25 cellular contexts compared by ENCODE assay signal in the genomic region with DNA sequence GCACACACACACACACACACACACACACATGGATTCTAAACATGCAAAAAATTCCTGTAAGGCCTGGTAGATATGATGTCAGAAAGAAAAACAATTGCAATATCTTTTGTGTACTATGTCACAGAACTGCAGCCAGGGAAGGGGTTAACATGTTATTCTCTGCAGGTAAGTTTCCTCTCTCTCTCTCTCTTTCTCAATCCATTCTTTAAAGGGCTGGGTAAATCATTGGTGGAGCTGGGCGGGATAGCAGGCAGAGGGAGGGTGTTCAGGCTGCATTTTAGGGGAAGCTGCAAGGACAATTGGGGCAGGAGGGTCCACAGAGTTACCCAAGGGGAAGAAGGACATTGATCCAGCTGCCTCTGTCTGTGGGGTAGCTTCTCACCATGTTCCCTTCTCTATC.
A peak's percentile ranks its signal among the peaks of the same experiment; 100 is the strongest.
DNase-seq lines count a peak whose midpoint lies in the region; ATAC-seq, FAIRE-seq and TF ChIP-seq lines count a peak whose summit lies in the region.
"Had no signal": no experiment of that assay in that cellular context is flagged by ENCODE, and none has a peak within 500 bp of the region (broad histone marks: within the 10 kb centered on the region; RNA-seq: fewer than 3 reads in every experiment).

No MANE protein-coding gene starts in this region.

- TF ChIP-seq CTCF in IMR-90 (conservative IDR thresholded peaks at IDR 0.05; ENCODE audit: low read depth, low read length) (no peak), H1 (IDR thresholded peaks at IDR 0.05; ENCODE audit: control extremely low read depth in 1 of 3, insufficient read depth in 1 of 3, low read depth in 1 of 3, low read length in 3 of 3) (no peak), nephron (IDR thresholded peaks at IDR 0.05; ENCODE audit: unreplicated experiment in 3 of 3) (no peak), chondrocyte (IDR thresholded peaks at IDR 0.05) (no peak), breast epithelium (IDR thresholded peaks at IDR 0.05) (no peak)

- H2BK120ac ChIP-seq in IMR-90 (ENCODE audit: low read depth, low read length) (peak overlapping the region; percentile 26; the same call in 1 of the 2 replicates), H1 (replicated peaks; ENCODE audit: low read depth, low read length) (no peak overlapping the region)

- H3K36me3 ChIP-seq in IMR-90 (ENCODE audit: control insufficient read depth, insufficient read depth, low read length): no peaks in the 10 kb centered on the region
- no peaks in the 10 kb centered on the region for H3K36me3 ChIP-seq in H1 (ENCODE audit: control insufficient read depth in 2 of 4, insufficient read depth in 4 of 4, low read length in 3 of 4)
- H3K36me3 ChIP-seq in breast epithelium: no peaks in the 10 kb centered on the region

- no peaks in the 10 kb centered on the region for H3K9me3 Mint-ChIP-seq in nephron
- no peaks in the 10 kb centered on the region for H3K9me3 Mint-ChIP-seq in chondrocyte (ENCODE audit: low read depth)
- H3K9me3 Mint-ChIP-seq: CD8-positive, alpha-beta T cell had no signal

- H3K27me3 Mint-ChIP-seq in nephron (ENCODE audit: low read depth): peaks cover 3% of the 10 kb centered on the region
- no peaks in the 10 kb centered on the region for H3K27me3 Mint-ChIP-seq in chondrocyte (ENCODE audit: low read depth)

- H3K23ac ChIP-seq in IMR-90 (ENCODE audit: low read depth, low read length) (no peak overlapping the region), H1 (ENCODE audit: insufficient read length) (no peak overlapping the region)

- no peak overlapping the region for H3K4me3 Mint-ChIP-seq in nephron
- H3K4me3 Mint-ChIP-seq in chondrocyte (ENCODE audit: unreplicated experiment): no peak overlapping the region
- H3K4me3 Mint-ChIP-seq: CD8-positive, alpha-beta T cell had no signal

- H2AFZ ChIP-seq in IMR-90 (replicated peaks; ENCODE audit: low read length, poor library complexity) (no peak overlapping the region), H1 (ENCODE audit: low read length) (no peak overlapping the region)

- no peak overlapping the region for H3K4me3 ChIP-seq in IMR-90 (ENCODE audit: insufficient read depth, low read depth, low read length)
- no peak overlapping the region for H3K4me3 ChIP-seq in H1 (ENCODE audit: extremely low read depth in 1 of 4, insufficient read depth in 2 of 4, low read depth in 3 of 4, low read length in 4 of 4)
- H3K4me3 ChIP-seq in breast epithelium: no peak overlapping the region

- H3K9me1 ChIP-seq in IMR-90 (ENCODE audit: insufficient read depth, low read length): peaks cover 5% of the 10 kb centered on the region; the same call in 1 of the 2 replicates

- H2AK5ac ChIP-seq in IMR-90 (ENCODE audit: low read depth, low read length) (peak overlapping the region; percentile 27; the same call in 1 of the 2 replicates), H1 (ENCODE audit: low read depth, low read length) (no peak overlapping the region)

- no peak for TF ChIP-seq POLR2A in IMR-90 (IDR thresholded peaks at IDR 0.05; ENCODE audit: low read depth, low read length)
- TF ChIP-seq POLR2A in H1 (IDR thresholded peaks at IDR 0.05; ENCODE audit: control extremely low read depth in 1 of 2, low read depth in 2 of 2, low read length in 2 of 2): no peak
- no peak for TF ChIP-seq POLR2A in breast epithelium (IDR thresholded peaks at IDR 0.05)

- TF ChIP-seq RAD21 in IMR-90 (IDR thresholded peaks at IDR 0.05; ENCODE audit: low read length) (no peak), H1 (IDR thresholded peaks at IDR 0.05 in 1 of 2, conservative IDR thresholded peaks at IDR 0.05 in 1 of 2; ENCODE audit: low read depth in 2 of 2, low read length in 2 of 2) (no peak)

- H4K91ac ChIP-seq in IMR-90 (ENCODE audit: insufficient read depth, low read depth, low read length) (no peak overlapping the region), H1 (replicated peaks; ENCODE audit: insufficient read length, low read length) (no peak overlapping the region)

- H3K56ac ChIP-seq in IMR-90 (ENCODE audit: extremely low read depth, insufficient read depth, low read length): no peak overlapping the region
- no peak overlapping the region for H3K56ac ChIP-seq in H1 (replicated peaks; ENCODE audit: insufficient read length, low read depth, low read length)

- no peak overlapping the region for H2AK9ac ChIP-seq in IMR-90 (replicated peaks; ENCODE audit: low read depth, low read length, poor library complexity)

- in situ Hi-C loops in Caki2 (cut with HindIII; ENCODE audit: low pct_unique_long_range_greater_than_20kb, low sequenced_read_pairs) (no loop called here), IMR-90 (cut with MboI; ENCODE audit: low sequenced_read_pairs) (no loop called here)

- H3K27ac Mint-ChIP-seq in nephron (peak overlapping the region in 2 of 3 experiments; percentile 8 to 39), chondrocyte (ENCODE audit: unreplicated experiment) (no peak overlapping the region)
- H3K27ac Mint-ChIP-seq: CD8-positive, alpha-beta T cell had no signal

- H3K27ac ChIP-seq in IMR-90 (ENCODE audit: insufficient read depth, low read length) (no peak overlapping the region), H1 (ENCODE audit: low read depth, low read length) (no peak overlapping the region), breast epithelium (no peak overlapping the region)
- H3K27ac ChIP-seq: RWPE1 had no signal

- H2BK20ac ChIP-seq in IMR-90 (ENCODE audit: low read depth, low read length) (peak overlapping the region; percentile 77; the same call in 1 of the 2 replicates), H1 (ENCODE audit: low read length) (no peak overlapping the region)

- H4K8ac ChIP-seq in IMR-90 (ENCODE audit: low read depth in 2 of 2, low read length in 2 of 2): peak overlapping the region in 1 of 2 experiments; percentile 58; a peak in 1 of 4 replicates
- no peak overlapping the region for H4K8ac ChIP-seq in H1 (ENCODE audit: extremely low read depth, insufficient read depth, low read length)

- H3K9ac ChIP-seq in IMR-90 (ENCODE audit: low read depth, low read length): no peak overlapping the region
- no peak overlapping the region; a peak in 1 of 7 replicates for H3K9ac ChIP-seq in H1 (replicated peaks in 1 of 4; ENCODE audit: extremely low read depth in 1 of 4, low read depth in 3 of 4, low read length in 3 of 4)

- H3K4me1 Mint-ChIP-seq in nephron (peaks cover 41% of the 10 kb centered on the region), chondrocyte (ENCODE audit: low read depth) (peaks cover 20% of the 10 kb centered on the region)

- FAIRE-seq in H1 (lab: Jason Lieb, UNC): no peak
- FAIRE-seq: GM12891 had no signal

- H3K36me3 Mint-ChIP-seq in nephron (ENCODE audit: low read depth): no peaks in the 10 kb centered on the region
- no peaks in the 10 kb centered on the region for H3K36me3 Mint-ChIP-seq in chondrocyte (ENCODE audit: low read depth)
- H3K36me3 Mint-ChIP-seq: CD8-positive, alpha-beta T cell had no signal

- ATAC-seq in IMR-90 (ENCODE audit: low read depth): no peak
- ATAC-seq: CD8-positive, alpha-beta T cell; HCT116 had no signal

- H3K23me2 ChIP-seq in H1 (ENCODE audit: low read depth, low read length): no peaks in the 10 kb centered on the region; the same call in 1 of the 2 replicates

- H3K27me3 ChIP-seq in IMR-90 (ENCODE audit: control insufficient read depth, insufficient read depth, low read length) (no peaks in the 10 kb centered on the region), H1 (replicated peaks in 1 of 4; ENCODE audit: control insufficient read depth in 3 of 4, extremely low read depth in 1 of 4, insufficient read depth in 3 of 4, low read length in 3 of 4) (no peaks in the 10 kb centered on the region), breast epithelium (no peaks in the 10 kb centered on the region)

- CTCF ChIA-PET in IMR-90 (lab: Yijun Ruan, JAX): no interaction called here
- CTCF ChIA-PET in H1 (lab: Charles Lee; ENCODE audit: partially characterized antibody): interaction anchor here (0.9 to 1.4 kb wide), 3 partner anchors 14 to 57 kb away, joined by 3 read pairs; no protein-coding TSS in a partner anchor

- H4K5ac ChIP-seq in IMR-90 (ENCODE audit: low read depth, low read length) (no peak overlapping the region), H1 (ENCODE audit: insufficient read length, low read depth, low read length) (no peak overlapping the region)

- H3K4me1 ChIP-seq in IMR-90 (ENCODE audit: control insufficient read depth, insufficient read depth, low read length): peaks cover 8% of the 10 kb centered on the region
- H3K4me1 ChIP-seq in H1 (replicated peaks in 1 of 4; ENCODE audit: control insufficient read depth in 3 of 4, insufficient read depth in 4 of 4, low read length in 3 of 4): peaks cover 0 to 3% (median 1%) of the 10 kb centered on the region in 4 experiments; a peak in 3 of 7 replicates
- no peaks in the 10 kb centered on the region for H3K4me1 ChIP-seq in breast epithelium

- BruUV-seq in IMR-90 (replicated peaks; lab: Mats Ljungman, UMichigan): no TSS peak

- H3K9me3 ChIP-seq in IMR-90 (ENCODE audit: control insufficient read depth, insufficient read depth, low read length) (no peaks in the 10 kb centered on the region), H1 (ENCODE audit: insufficient read depth in 2 of 2, low read depth in 1 of 2, low read length in 1 of 2) (no peaks in the 10 kb centered on the region), breast epithelium (no peaks in the 10 kb centered on the region)
- H3K9me3 ChIP-seq: Caco-2 had no signal

- peak overlapping the region; percentile 72 for H3K4ac ChIP-seq in IMR-90 (ENCODE audit: low read depth, low read length)
- H3K4ac ChIP-seq in H1 (replicated peaks; ENCODE audit: insufficient read length, low read depth, low read length): no peak overlapping the region

- no peaks in the 10 kb centered on the region for H3K79me2 ChIP-seq in H1 (ENCODE audit: control insufficient read depth in 1 of 2, insufficient read depth in 2 of 2, low read length in 2 of 2)

- peak overlapping the region; percentile 48; the same call in 1 of the 2 replicates for H3K18ac ChIP-seq in IMR-90 (ENCODE audit: low read depth, low read length)
- no peak overlapping the region for H3K18ac ChIP-seq in H1 (ENCODE audit: extremely low read depth, low read length)

- no CpG with 5 or more reads among the region's 1 CpG for WGBS in IMR-90 (ENCODE audit: extremely low coverage in 2 of 2, insufficient read length in 1 of 2), 2 experiments
- WGBS in H1 (ENCODE audit: extremely low coverage in 1 of 2, insufficient coverage in 1 of 2, insufficient read length in 1 of 2, insufficient replicate concordance in 2 of 2, low coverage in 1 of 2, low lambda C conversion rate in 2 of 2, missing lambda C conversion rate in 1 of 2), 2 experiments: 38% methylated on average over 1 of the region's 1 CpG; no CpG with 5 or more reads in 1 of the 2 experiments

- dilution Hi-C loops in IMR-90 (cut with HindIII; ENCODE audit: low sequenced_read_pairs, unreplicated experiment): no loop called here

- no peak overlapping the region for H2BK5ac ChIP-seq in IMR-90 (ENCODE audit: low read depth, low read length, poor library complexity, severe bottlenecking)
- H2BK5ac ChIP-seq in H1 (ENCODE audit: low read depth, low read length): no peak overlapping the region

- no peaks in the 10 kb centered on the region for H3K79me1 ChIP-seq in IMR-90 (ENCODE audit: low read depth in 1 of 2, low read length in 2 of 2)
- no peaks in the 10 kb centered on the region for H3K79me1 ChIP-seq in H1 (ENCODE audit: low read depth, low read length)

- H2BK12ac ChIP-seq in H1 (ENCODE audit: low read depth, low read length): no peak overlapping the region

- TF ChIP-seq EP300 in H1 (IDR thresholded peaks at IDR 0.05; ENCODE audit: borderline replicate concordance in 1 of 2, low read depth in 2 of 2, low read length in 2 of 2): no peak

- H4K20me1 ChIP-seq in IMR-90 (ENCODE audit: insufficient read depth, low read length) (no peaks in the 10 kb centered on the region), H1 (replicated peaks in 1 of 2; ENCODE audit: control insufficient read depth in 1 of 2, insufficient read depth in 2 of 2, low read length in 2 of 2) (no peaks in the 10 kb centered on the region)

- DNase-seq in Caki2 (ENCODE audit: low read depth) (peak; percentile 16), IMR-90 (no peak), H1 (ENCODE audit: low read depth in 1 of 2, low spot score in 2 of 2) (no peak), chondrocyte (ENCODE audit: low spot score) (no peak), breast epithelium (ENCODE audit: low spot score in 2 of 2) (no peak), hypothalamus (lab: John Stamatoyannopoulos, UW) (no peak), hippocampal formation (lab: John Stamatoyannopoulos, UW) (no peak)
- DNase-seq: C1 segment of cervical spinal cord; Caco-2; CD8-positive, alpha-beta T cell; DMS 273 treated with DMSO at 0.1 percent for 48 hours; DMS79; GF-D8; NCI-H1092 treated with DMSO at 0.1 percent for 48 hours; NCI-H1436 treated with DMSO at 0.1 percent for 48 hours; NCI-H187 treated with DMSO at 0.1 percent for 48 hours; NCI-H2107; NCI-H524 treated with DMSO at 0.1 percent for 48 hours; NCI-H82; SHP77; T-helper 1 cell had no signal

- H3K4me2 ChIP-seq in IMR-90 (ENCODE audit: low read depth, low read length) (no peak overlapping the region), H1 (ENCODE audit: insufficient read depth in 1 of 2, low read depth in 2 of 2, low read length in 2 of 2) (no peak overlapping the region)

- POLR2A ChIA-PET in IMR-90 (lab: Charles Lee; ENCODE audit: unreplicated experiment): no interaction called here
- POLR2A ChIA-PET in H1 (lab: Charles Lee; ENCODE audit: partially characterized antibody): no interaction called here

- no peak overlapping the region; the same call in 1 of the 2 replicates for H3K14ac ChIP-seq in IMR-90 (replicated peaks; ENCODE audit: low read depth, low read length)
- H3K14ac ChIP-seq in H1 (ENCODE audit: insufficient read length): no peak overlapping the region

- H2BK15ac ChIP-seq in IMR-90 (ENCODE audit: low read depth, low read length) (peak overlapping the region; percentile 83; the same call in 2 of the 3 replicates), H1 (ENCODE audit: low read length) (no peak overlapping the region)

- intact Hi-C loops in IMR-90 (cut with micrococcal nuclease) (loop anchor here (5.0 to 10.0 kb wide), 4 partner anchors 297 to 567 kb away; no protein-coding TSS in a partner anchor), breast epithelium (cut with DNase I; ENCODE audit: low total_unique reads) (no loop called here)
